In the genomic region with DNA sequence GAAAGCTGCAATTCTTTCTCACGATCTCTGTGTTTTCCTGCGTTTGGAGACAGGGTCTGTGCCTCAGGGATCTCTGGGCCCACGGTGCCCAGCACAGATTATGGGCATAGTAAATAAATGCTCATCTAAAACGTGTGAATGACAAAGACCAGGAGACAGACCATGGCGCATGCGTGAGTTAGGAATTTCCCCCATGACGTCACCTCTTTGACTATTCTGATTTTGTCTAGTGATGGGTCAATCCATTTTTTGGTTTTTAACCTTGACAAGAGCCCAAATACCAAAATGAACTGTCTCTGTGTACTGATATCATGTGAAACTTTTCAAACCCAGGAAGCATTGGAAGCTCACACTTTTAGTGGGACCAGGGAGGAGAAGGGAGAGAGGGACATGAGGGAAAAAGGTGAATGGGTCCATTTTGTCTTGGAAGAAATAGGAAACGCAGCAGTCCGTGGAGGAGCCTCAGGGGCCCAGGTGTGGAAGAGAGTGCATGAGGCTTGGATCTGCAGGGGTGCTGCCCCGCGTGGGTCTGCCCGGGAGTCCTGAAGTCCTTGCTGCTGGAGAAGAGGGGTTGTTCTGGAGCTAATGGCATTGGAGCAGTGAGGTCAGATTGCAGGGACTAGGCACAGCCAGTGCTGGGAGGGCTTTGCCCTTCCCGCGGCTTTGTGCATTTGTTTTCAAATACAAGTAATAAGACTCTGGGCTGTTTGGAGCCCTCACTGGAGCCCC, we compare ENCODE assay signal across 1 cellular context.
TF ChIP-seq lines count a peak whose summit lies in the region.

No MANE protein-coding gene starts in this region.

TF ChIP-seq in HepG2, 621 proteins besides CTCF, POLR2A, EP300 and RAD21:
- TF ChIP-seq, protein P1, sequence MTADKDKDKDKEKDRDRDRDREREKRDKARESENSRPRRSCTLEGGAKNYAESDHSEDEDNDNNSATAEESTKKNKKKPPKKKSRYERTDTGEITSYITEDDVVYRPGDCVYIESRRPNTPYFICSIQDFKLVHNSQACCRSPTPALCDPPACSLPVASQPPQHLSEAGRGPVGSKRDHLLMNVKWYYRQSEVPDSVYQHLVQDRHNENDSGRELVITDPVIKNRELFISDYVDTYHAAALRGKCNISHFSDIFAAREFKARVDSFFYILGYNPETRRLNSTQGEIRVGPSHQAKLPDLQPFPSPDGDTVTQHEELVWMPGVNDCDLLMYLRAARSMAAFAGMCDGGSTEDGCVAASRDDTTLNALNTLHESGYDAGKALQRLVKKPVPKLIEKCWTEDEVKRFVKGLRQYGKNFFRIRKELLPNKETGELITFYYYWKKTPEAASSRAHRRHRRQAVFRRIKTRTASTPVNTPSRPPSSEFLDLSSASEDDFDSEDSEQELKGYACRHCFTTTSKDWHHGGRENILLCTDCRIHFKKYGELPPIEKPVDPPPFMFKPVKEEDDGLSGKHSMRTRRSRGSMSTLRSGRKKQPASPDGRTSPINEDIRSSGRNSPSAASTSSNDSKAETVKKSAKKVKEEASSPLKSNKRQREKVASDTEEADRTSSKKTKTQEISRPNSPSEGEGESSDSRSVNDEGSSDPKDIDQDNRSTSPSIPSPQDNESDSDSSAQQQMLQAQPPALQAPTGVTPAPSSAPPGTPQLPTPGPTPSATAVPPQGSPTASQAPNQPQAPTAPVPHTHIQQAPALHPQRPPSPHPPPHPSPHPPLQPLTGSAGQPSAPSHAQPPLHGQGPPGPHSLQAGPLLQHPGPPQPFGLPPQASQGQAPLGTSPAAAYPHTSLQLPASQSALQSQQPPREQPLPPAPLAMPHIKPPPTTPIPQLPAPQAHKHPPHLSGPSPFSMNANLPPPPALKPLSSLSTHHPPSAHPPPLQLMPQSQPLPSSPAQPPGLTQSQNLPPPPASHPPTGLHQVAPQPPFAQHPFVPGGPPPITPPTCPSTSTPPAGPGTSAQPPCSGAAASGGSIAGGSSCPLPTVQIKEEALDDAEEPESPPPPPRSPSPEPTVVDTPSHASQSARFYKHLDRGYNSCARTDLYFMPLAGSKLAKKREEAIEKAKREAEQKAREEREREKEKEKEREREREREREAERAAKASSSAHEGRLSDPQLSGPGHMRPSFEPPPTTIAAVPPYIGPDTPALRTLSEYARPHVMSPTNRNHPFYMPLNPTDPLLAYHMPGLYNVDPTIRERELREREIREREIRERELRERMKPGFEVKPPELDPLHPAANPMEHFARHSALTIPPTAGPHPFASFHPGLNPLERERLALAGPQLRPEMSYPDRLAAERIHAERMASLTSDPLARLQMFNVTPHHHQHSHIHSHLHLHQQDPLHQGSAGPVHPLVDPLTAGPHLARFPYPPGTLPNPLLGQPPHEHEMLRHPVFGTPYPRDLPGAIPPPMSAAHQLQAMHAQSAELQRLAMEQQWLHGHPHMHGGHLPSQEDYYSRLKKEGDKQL (CRISPR knock-in tag; IDR thresholded peaks at IDR 0.05; ENCODE audit: low read depth), result no peak
- TF ChIP-seq ZNF430 (CRISPR knock-in tag; IDR thresholded peaks at IDR 0.05) (no peak), CREB1 (IDR thresholded peaks at IDR 0.05) (peak; percentile 95), CREB1 (CRISPR knock-in tag; IDR thresholded peaks at IDR 0.05) (no peak), KLF6 (CRISPR knock-in tag; IDR thresholded peaks at IDR 0.05) (no peak), ATF7 (IDR thresholded peaks at IDR 0.05) (peak; percentile 99), ATF7 (CRISPR knock-in tag; IDR thresholded peaks at IDR 0.05) (no peak), MTA1 (CRISPR knock-in tag; IDR thresholded peaks at IDR 0.05; ENCODE audit: borderline replicate concordance) (no peak)
- TF ChIP-seq, protein P2, sequence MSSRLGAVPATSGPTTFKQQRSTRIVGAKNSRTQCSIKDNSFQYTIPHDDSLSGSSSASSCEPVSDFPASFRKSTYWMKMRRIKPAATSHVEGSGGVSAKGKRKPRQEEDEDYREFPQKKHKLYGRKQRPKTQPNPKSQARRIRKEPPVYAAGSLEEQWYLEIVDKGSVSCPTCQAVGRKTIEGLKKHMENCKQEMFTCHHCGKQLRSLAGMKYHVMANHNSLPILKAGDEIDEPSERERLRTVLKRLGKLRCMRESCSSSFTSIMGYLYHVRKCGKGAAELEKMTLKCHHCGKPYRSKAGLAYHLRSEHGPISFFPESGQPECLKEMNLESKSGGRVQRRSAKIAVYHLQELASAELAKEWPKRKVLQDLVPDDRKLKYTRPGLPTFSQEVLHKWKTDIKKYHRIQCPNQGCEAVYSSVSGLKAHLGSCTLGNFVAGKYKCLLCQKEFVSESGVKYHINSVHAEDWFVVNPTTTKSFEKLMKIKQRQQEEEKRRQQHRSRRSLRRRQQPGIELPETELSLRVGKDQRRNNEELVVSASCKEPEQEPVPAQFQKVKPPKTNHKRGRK (CRISPR knock-in tag; IDR thresholded peaks at IDR 0.05), result no peak
